In the genomic region with DNA sequence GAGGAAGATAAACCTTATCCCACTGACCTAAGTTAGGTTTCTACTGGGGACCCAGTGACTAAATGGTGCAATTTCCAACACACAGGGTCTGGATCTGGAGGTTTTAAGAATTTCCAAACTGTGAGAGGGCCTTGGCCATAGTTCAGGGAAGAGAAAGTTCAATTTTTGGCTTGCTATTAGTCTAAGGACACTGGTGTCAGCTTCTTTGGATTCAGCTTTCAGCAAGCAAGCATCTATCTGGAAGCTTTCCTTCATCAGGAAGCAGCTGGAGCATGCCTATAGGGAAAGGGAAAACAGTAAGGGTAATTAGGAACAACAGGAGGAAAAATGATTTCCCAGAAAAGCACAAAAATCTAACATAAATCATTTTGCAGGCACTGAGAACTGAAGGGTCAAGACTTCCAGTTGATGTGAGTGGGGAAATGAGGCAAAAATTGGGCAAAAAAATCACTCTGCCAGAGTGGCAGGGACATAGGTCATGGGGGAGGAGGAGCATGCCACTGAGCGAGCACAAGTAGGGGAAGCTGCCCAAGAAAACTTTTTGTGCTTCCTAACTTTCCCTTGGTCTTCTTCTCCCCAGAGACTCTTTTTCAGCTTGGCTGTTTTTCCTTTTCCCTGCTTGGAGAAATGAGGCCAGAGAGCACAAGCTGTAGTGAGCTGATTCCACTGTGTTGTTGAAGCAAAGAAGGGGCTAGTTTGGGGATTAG, we compare ENCODE assay signal across 19 cellular contexts.
DNase-seq lines count a peak whose midpoint lies in the region; ATAC-seq and TF ChIP-seq lines count a peak whose summit lies in the region.
"Had no signal": no experiment of that assay in that cellular context is flagged by ENCODE, and none has a peak within 500 bp of the region (broad histone marks: within the 10 kb centered on the region; RNA-seq: fewer than 3 reads in every experiment).

No MANE protein-coding gene starts in this region.

- no peak overlapping the region for H3K4me2 ChIP-seq in neuronal stem cell (ENCODE audit: insufficient read depth, low read length, poor library complexity, severe bottlenecking)

- no peak overlapping the region for H2BK15ac ChIP-seq in neuronal stem cell (ENCODE audit: low read length)

- no peak overlapping the region for H3K18ac ChIP-seq in neuronal stem cell (ENCODE audit: low read length)

- H3K27ac ChIP-seq in right atrium auricular region: peak overlapping the region in 1 of 2 donors; percentile 19
- H3K27ac ChIP-seq in neuronal stem cell (replicated peaks; ENCODE audit: low read length): no peak overlapping the region
- H3K27ac ChIP-seq in upper lobe of right lung: no peak overlapping the region
- H3K27ac ChIP-seq: 22Rv1 had no signal

- no peak for DNase-seq in Right ventricle myocardium inferior (ENCODE audit: missing footprints)
- no peak for DNase-seq in right atrium auricular region (ENCODE audit: low spot score)
- no peak for DNase-seq in left cardiac atrium
- no peak for DNase-seq in neuronal stem cell (ENCODE audit: low spot score)
- no peak for DNase-seq in upper lobe of right lung
- DNase-seq in stimulated activated CD8-positive, alpha-beta memory T cell treated with anti-CD3 and anti-CD28 coated beads, Interleukin-4, amount 100 ng/mL, for 48 hours: no peak
- no peak for DNase-seq in stimulated activated CD4-positive, alpha-beta T cell treated with anti-CD3 and anti-CD28 coated beads, Interleukin-2, amount 100 ng/mL, for 48 hours
- no peak for DNase-seq in osteocyte (ENCODE audit: extremely low spot score, unreplicated experiment)
- DNase-seq: CD4-positive, alpha-beta memory T cell; DMS79; HCEC 1CT; IMR-90; Karpas-422; MG63; NCI-H1092; NCI-H1694; NCI-H2107; NCI-H69 had no signal

- no peak overlapping the region for H3K9ac ChIP-seq in neuronal stem cell (ENCODE audit: low read depth, low read length, poor library complexity)

- TF ChIP-seq CTCF in right atrium auricular region (IDR thresholded peaks at IDR 0.05): no peak
- no peak for TF ChIP-seq CTCF in upper lobe of right lung (IDR thresholded peaks at IDR 0.05)
- TF ChIP-seq CTCF in osteocyte (IDR thresholded peaks at IDR 0.05): no peak

- H2BK5ac ChIP-seq in neuronal stem cell (ENCODE audit: low read length): no peak overlapping the region

- H3K36me3 ChIP-seq in right atrium auricular region (no peaks in the 10 kb centered on the region), neuronal stem cell (replicated peaks in 1 of 2; ENCODE audit: control insufficient read depth in 2 of 2, insufficient read depth in 2 of 2, low read length in 2 of 2) (no peaks in the 10 kb centered on the region), upper lobe of right lung (no peaks in the 10 kb centered on the region)
- H3K36me3 ChIP-seq: MG63 had no signal

- no peaks in the 10 kb centered on the region for H3K9me3 ChIP-seq in right atrium auricular region
- H3K9me3 ChIP-seq in neuronal stem cell (replicated peaks in 1 of 2; ENCODE audit: control insufficient read depth in 2 of 2, insufficient read depth in 1 of 2, low read depth in 1 of 2, low read length in 2 of 2): no peaks in the 10 kb centered on the region
- no peaks in the 10 kb centered on the region for H3K9me3 ChIP-seq in upper lobe of right lung

- H3K36me3 Mint-ChIP-seq in osteocyte (ENCODE audit: unreplicated experiment): no peaks in the 10 kb centered on the region
- H3K36me3 Mint-ChIP-seq: CD4-positive, alpha-beta memory T cell had no signal

- H2BK120ac ChIP-seq in neuronal stem cell (ENCODE audit: low read depth, low read length): no peak overlapping the region

- no peak overlapping the region for H3K4ac ChIP-seq in neuronal stem cell (ENCODE audit: low read length)

- no peaks in the 10 kb centered on the region for H3K4me1 Mint-ChIP-seq in osteocyte (ENCODE audit: unreplicated experiment)
- H3K4me1 Mint-ChIP-seq: CD4-positive, alpha-beta memory T cell had no signal

- H3K27ac Mint-ChIP-seq in osteocyte (ENCODE audit: unreplicated experiment): no peak overlapping the region
- H3K27ac Mint-ChIP-seq: CD4-positive, alpha-beta memory T cell had no signal

- peak; percentile 92 for ATAC-seq in Right ventricle myocardium inferior
- peak; percentile 35 to 92 for ATAC-seq in left cardiac atrium
- peak; percentile 53 for ATAC-seq in upper lobe of right lung

- H2AFZ ChIP-seq in neuronal stem cell (ENCODE audit: low read length): peak overlapping the region; percentile 3

- H4K91ac ChIP-seq in neuronal stem cell (ENCODE audit: low read depth, low read length, poor library complexity): no peak overlapping the region

- no peaks in the 10 kb centered on the region for H3K9me3 Mint-ChIP-seq in osteocyte (ENCODE audit: unreplicated experiment)

- no peak overlapping the region for H3K4me3 Mint-ChIP-seq in osteocyte (ENCODE audit: unreplicated experiment)
- H3K4me3 Mint-ChIP-seq: CD4-positive, alpha-beta memory T cell had no signal

- H3K27me3 ChIP-seq in right atrium auricular region (no peaks in the 10 kb centered on the region), neuronal stem cell (ENCODE audit: control insufficient read depth in 3 of 3, insufficient read depth in 3 of 3, low read depth in 1 of 3, low read length in 3 of 3) (no peaks in the 10 kb centered on the region), upper lobe of right lung (no peaks in the 10 kb centered on the region)
- H3K27me3 ChIP-seq: MG63 had no signal

- no peak overlapping the region for H2AK5ac ChIP-seq in neuronal stem cell (ENCODE audit: low read depth, low read length)

- H2BK12ac ChIP-seq in neuronal stem cell (ENCODE audit: low read length): no peak overlapping the region

- no peak overlapping the region for H3K23ac ChIP-seq in neuronal stem cell (ENCODE audit: low read depth, low read length, poor library complexity)

- H3K4me3 ChIP-seq in right atrium auricular region: no peak overlapping the region
- no peak overlapping the region for H3K4me3 ChIP-seq in neuronal stem cell (ENCODE audit: low read length in 2 of 2)
- H3K4me3 ChIP-seq in upper lobe of right lung: no peak overlapping the region
- H3K4me3 ChIP-seq: MG63 had no signal

- no CpG with 5 or more reads among the region's 1 CpG for WGBS in neuronal stem cell (ENCODE audit: extremely low coverage in 2 of 2, insufficient read length in 2 of 2, insufficient replicate concordance in 1 of 2), 2 donors

- intact Hi-C loops in Right ventricle myocardium inferior (cut with DNase I) (no loop called here), left cardiac atrium (cut with DNase I) (no loop called here), upper lobe of right lung (cut with DNase I) (no loop called here)

- no peaks in the 10 kb centered on the region for H3K27me3 Mint-ChIP-seq in osteocyte (ENCODE audit: unreplicated experiment)
- H3K27me3 Mint-ChIP-seq: CD4-positive, alpha-beta memory T cell had no signal

- no peaks in the 10 kb centered on the region for H3K4me1 ChIP-seq in right atrium auricular region
- H3K4me1 ChIP-seq in neuronal stem cell (ENCODE audit: control insufficient read depth in 2 of 2, insufficient read depth in 1 of 2, low read depth in 1 of 2, low read length in 2 of 2): no peaks in the 10 kb centered on the region
- H3K4me1 ChIP-seq in upper lobe of right lung: no peaks in the 10 kb centered on the region

- H4K8ac ChIP-seq in neuronal stem cell (ENCODE audit: low read depth, low read length): no peak overlapping the region

- H3K79me1 ChIP-seq in neuronal stem cell (ENCODE audit: low read depth, low read length): no peaks in the 10 kb centered on the region

- H3K14ac ChIP-seq in neuronal stem cell (ENCODE audit: low read length): no peak overlapping the region
